ENCODE assay signal across 19 cellular contexts in genomic region chr2:51027968-51028367, GRCh38. TPM values are rescaled to one million over a fixed set of nuclear protein-coding genes. Genes with fewer than 3 reads are reported as not detected.
"Had no signal": no experiment of that assay in that cellular context is flagged by ENCODE, and none has a peak within 500 bp of the region (broad histone marks: within the 10 kb centered on the region; RNA-seq: fewer than 3 reads in every experiment).

No MANE protein-coding gene starts in this region.

- H3K36me3 ChIP-seq: adrenal gland, colonic mucosa, esophagus muscularis mucosa, neural progenitor cell, thyroid gland, uterus had no signal

- H3K4me1 ChIP-seq: adrenal gland, colonic mucosa, thyroid gland, uterus had no signal

- H3K4me3 ChIP-seq: adrenal gland, colonic mucosa, hepatocyte, neural progenitor cell, thyroid gland, uterus had no signal

- H3K27me3 ChIP-seq: colonic mucosa, neural progenitor cell, uterus had no signal

- DNase-seq: activated CD4-positive, alpha-beta memory T cell treated with anti-CD3 and anti-CD28 coated beads for 36 hours; activated CD4-positive, alpha-beta T cell treated with anti-CD3 and anti-CD28 coated beads for 36 hours; activated CD8-positive, alpha-beta memory T cell treated with anti-CD3 and anti-CD28 coated beads, Interleukin-2, amount 10 ng/mL, durations not matched to agents 7 days and 5 days; activated effector memory CD4-positive, alpha-beta T cell treated with Interleukin-2 at 50 U/mL for 16 hours; activated naive CD4-positive, alpha-beta T cell treated with anti-CD3 and anti-CD28 coated beads, Interleukin-2, amount 50 U/mL, for 16 hours; activated T-cell treated with anti-CD3 and anti-CD28 coated beads, Interleukin-2, amount 50 U/mL, for 1 hour; adrenal gland; colonic mucosa; effector CD4-positive, alpha-beta T cell; T-helper 2 cell; thyroid gland; uterus had no signal

- H3K9me3 ChIP-seq: adrenal gland, colonic mucosa, esophagus muscularis mucosa, thyroid gland, uterus had no signal

- ATAC-seq: activated CD4-positive, alpha-beta T cell treated with anti-CD3 and anti-CD28 coated beads for 36 hours; activated CD8-positive, alpha-beta memory T cell treated with anti-CD3 and anti-CD28 coated beads, Interleukin-2, amount 10 ng/mL, durations not matched to agents 7 days and 5 days had no signal

- H3K27ac ChIP-seq: adrenal gland, colonic mucosa, esophagus muscularis mucosa, hepatocyte, neural progenitor cell, parathyroid adenoma, thyroid gland, uterus had no signal

RNA-seq across cellular contexts. Expression of gene NRXN1, which starts 4.0 kb away (rescaled TPM):
- total RNA-seq: activated CD4-positive, alpha-beta memory T cell treated with anti-CD3 and anti-CD28 coated beads for 36 hours; activated CD8-positive, alpha-beta memory T cell treated with anti-CD3 and anti-CD28 coated beads, Interleukin-2, amount 10 ng/mL, durations not matched to agents 7 days and 5 days; glomerular endothelial cell; kidney epithelial cell; renal cortical epithelial cell had no signal
